In the genomic region with DNA sequence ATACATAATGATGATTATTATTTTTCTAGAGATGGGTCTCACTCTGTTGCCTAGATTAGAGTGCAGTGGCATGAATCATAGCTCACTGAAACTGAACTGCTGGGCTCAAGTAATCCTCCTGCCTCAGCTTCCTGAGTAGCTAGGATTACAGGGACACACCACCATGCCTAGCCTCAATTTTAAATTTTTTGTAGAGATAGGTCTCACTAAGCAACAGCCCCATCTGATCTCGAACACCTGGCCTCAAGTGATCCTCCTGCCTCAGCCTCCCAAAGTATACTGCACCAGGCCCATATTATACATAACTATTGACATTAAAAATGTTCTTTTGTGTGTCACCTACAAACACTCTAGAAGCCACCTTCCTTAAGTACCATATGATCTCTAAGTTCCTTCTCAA, we compare ENCODE assay signal across 9 cellular contexts. TPM values are rescaled to one million over a fixed set of nuclear protein-coding genes. Genes with fewer than 3 reads are reported as not detected.
DNase-seq lines count a peak whose midpoint lies in the region; ATAC-seq and TF ChIP-seq lines count a peak whose summit lies in the region.
"Had no signal": no experiment of that assay in that cellular context is flagged by ENCODE, and none has a peak within 500 bp of the region (broad histone marks: within the 10 kb centered on the region; RNA-seq: fewer than 3 reads in every experiment).

No MANE protein-coding gene starts in this region.

- H3K27me3 ChIP-seq in RWPE2 (ENCODE audit: insufficient read depth, poor library complexity, severe bottlenecking): no peaks in the 10 kb centered on the region
- H3K27me3 ChIP-seq in esophagus (ENCODE audit: control insufficient read depth in 1 of 2, insufficient read depth in 2 of 2, low read length in 2 of 2): no peaks in the 10 kb centered on the region
- H3K27me3 ChIP-seq in rectal smooth muscle tissue (ENCODE audit: control insufficient read depth, insufficient read depth, low read length): no peaks in the 10 kb centered on the region

- H3K9me3 ChIP-seq in RWPE2 (ENCODE audit: severe bottlenecking): no peaks in the 10 kb centered on the region
- no peaks in the 10 kb centered on the region for H3K9me3 ChIP-seq in esophagus (ENCODE audit: control insufficient read depth in 2 of 2, insufficient read depth in 1 of 2, low read depth in 1 of 2, low read length in 1 of 2)

- TF ChIP-seq CTCF in RWPE2 (IDR thresholded peaks at IDR 0.05; ENCODE audit: poor library complexity, severe bottlenecking): no peak

- H3K4me3 ChIP-seq in RWPE2 (ENCODE audit: severe bottlenecking) (no peak overlapping the region), esophagus (ENCODE audit: low read depth in 1 of 2, low read length in 2 of 2) (no peak overlapping the region), rectal smooth muscle tissue (ENCODE audit: low read length) (no peak overlapping the region)
- H3K4me3 ChIP-seq: GM23338 had no signal

- H3K4me1 ChIP-seq in RWPE2 (ENCODE audit: insufficient read depth, poor library complexity, severe bottlenecking) (peaks cover 17% of the 10 kb centered on the region), esophagus (ENCODE audit: control insufficient read depth in 2 of 2, insufficient read depth in 2 of 2, low read length in 1 of 2) (peaks cover 2 to 3% of the 10 kb centered on the region in 2 donors), rectal smooth muscle tissue (ENCODE audit: control insufficient read depth, insufficient read depth, low read length) (peaks cover 13% of the 10 kb centered on the region)

- H3K27ac ChIP-seq in RWPE2 (ENCODE audit: poor library complexity, severe bottlenecking) (peak overlapping the region; percentile 97), esophagus (ENCODE audit: low read depth in 2 of 2, low read length in 1 of 2) (peak overlapping the region; percentile 60 to 82), rectal smooth muscle tissue (ENCODE audit: low read depth, low read length) (peak overlapping the region; percentile 73)

- no peak overlapping the region for H3K9ac ChIP-seq in rectal smooth muscle tissue (ENCODE audit: low read length)

- peak; percentile 60 for DNase-seq in Daoy (ENCODE audit: low read depth)
- DNase-seq in RWPE2 (ENCODE audit: low spot score): no peak
- no peak for DNase-seq in globus pallidus (ENCODE audit: low spot score)
- no peak for DNase-seq in GF-D8 (lab: John Stamatoyannopoulos, UW)
- DNase-seq in SKM-1 (lab: John Stamatoyannopoulos, UW; ENCODE audit: unreplicated experiment): no peak

- ATAC-seq in RWPE2 (ENCODE audit: low read depth) (no peak), GM18498 (IDR thresholded peaks at IDR 0.05; ENCODE audit: unreplicated experiment) (no peak)
- ATAC-seq: GM23338 had no signal

- WGBS in esophagus, 2 donors: 87 to 89% methylated on average over 1 of the region's 1 CpG

- H3K36me3 ChIP-seq in RWPE2 (ENCODE audit: low read depth) (no peaks in the 10 kb centered on the region), esophagus (ENCODE audit: control insufficient read depth in 2 of 2, insufficient read depth in 2 of 2, low read length in 1 of 2) (no peaks in the 10 kb centered on the region), rectal smooth muscle tissue (ENCODE audit: control insufficient read depth, insufficient read depth, low read length) (no peaks in the 10 kb centered on the region)

RNA-seq across cellular contexts. Expression of gene TXNRD1, which starts 3.4 kb away (rescaled TPM):
- 265 and 275 TPM in 2 replicates for total RNA-seq in Daoy (2014; rRNA removed; shearing (Covaris generic))
- polyA plus RNA-seq in esophagus: 10 to 100 TPM in 1 of 2 donors, 1 to 10 TPM in 1; 8.8 to 20.0 TPM
